In the genomic region with DNA sequence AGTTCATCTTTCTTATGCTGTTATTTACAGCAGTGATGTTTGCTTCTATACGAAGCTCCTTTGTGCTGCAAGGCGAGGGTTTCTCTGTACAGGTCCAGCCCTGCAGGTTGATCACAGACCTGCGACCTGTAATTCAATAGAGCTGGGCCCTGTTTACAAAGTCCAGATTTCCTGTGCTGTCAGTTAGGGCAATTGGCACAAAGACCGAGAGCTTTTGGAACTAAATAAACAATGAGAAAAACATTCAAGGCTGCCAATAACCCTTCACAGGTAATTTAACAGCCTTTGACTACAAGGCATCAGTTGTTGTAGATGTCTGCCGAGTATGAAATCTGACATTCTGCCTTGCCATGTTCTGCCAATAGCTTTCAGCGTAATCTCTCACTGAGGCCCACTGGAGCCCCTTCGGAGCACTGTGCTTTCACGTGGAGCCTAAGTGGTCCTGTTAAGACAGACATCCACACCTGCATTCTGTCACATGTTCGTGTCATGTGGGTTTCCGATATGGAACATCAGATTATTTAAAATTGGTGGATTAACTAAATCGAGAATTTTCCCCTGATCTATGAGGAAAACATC, we compare ENCODE assay signal across 18 cellular contexts.
DNase-seq lines count a peak whose midpoint lies in the region; ATAC-seq and TF ChIP-seq lines count a peak whose summit lies in the region.
"Had no signal": no experiment of that assay in that cellular context is flagged by ENCODE, and none has a peak within 500 bp of the region (broad histone marks: within the 10 kb centered on the region; RNA-seq: fewer than 3 reads in every experiment).

No MANE protein-coding gene starts in this region.

- no peak overlapping the region for H3K27ac Mint-ChIP-seq in activated CD8-positive, alpha-beta T cell treated with anti-CD3 and anti-CD28 coated beads for 36 hours
- H3K27ac Mint-ChIP-seq: activated CD4-positive, alpha-beta memory T cell treated with anti-CD3 and anti-CD28 coated beads for 36 hours; neural progenitor cell had no signal

- H3K4me1 Mint-ChIP-seq in activated CD8-positive, alpha-beta T cell treated with anti-CD3 and anti-CD28 coated beads for 36 hours (ENCODE audit: low read depth): no peaks in the 10 kb centered on the region
- H3K4me1 Mint-ChIP-seq: neural progenitor cell had no signal

- peaks cover 5% of the 10 kb centered on the region for H3K36me3 Mint-ChIP-seq in activated CD8-positive, alpha-beta T cell treated with anti-CD3 and anti-CD28 coated beads for 36 hours (ENCODE audit: low read depth)
- H3K36me3 Mint-ChIP-seq: neural progenitor cell had no signal

- ATAC-seq in esophagus mucosa (no peak), GM21786 (IDR thresholded peaks at IDR 0.05; ENCODE audit: unreplicated experiment) (no peak)
- ATAC-seq in activated CD8-positive, alpha-beta T cell treated with anti-CD3 and anti-CD28 coated beads for 36 hours: no peak
- ATAC-seq: stimulated activated naive CD8-positive, alpha-beta T cell treated with anti-CD3 and anti-CD28 coated beads, Interleukin-15, Interleukin-2, amounts not matched to agents 100 U/mL and 50 U/mL, for 24 hours had no signal

- no peak overlapping the region for H3K4me3 Mint-ChIP-seq in activated CD8-positive, alpha-beta T cell treated with anti-CD3 and anti-CD28 coated beads for 36 hours
- H3K4me3 Mint-ChIP-seq: activated CD4-positive, alpha-beta memory T cell treated with anti-CD3 and anti-CD28 coated beads for 36 hours; neural progenitor cell had no signal

- POLR2A ChIA-PET in activated CD8-positive, alpha-beta T cell treated with anti-CD3 and anti-CD28 coated beads for 36 hours (lab: Charles Lee): interaction anchor here (0.6 kb wide), 1 partner anchor 44 kb away, joined by 3 read pairs; no protein-coding TSS in a partner anchor

- peak; percentile 67 for DNase-seq in NCI-H146 (lab: John Stamatoyannopoulos, UW)
- DNase-seq in NCI-H345 treated with DMSO at 0.1 percent for 48 hours (lab: John Stamatoyannopoulos, UW; ENCODE audit: unreplicated experiment): peak; percentile 84
- peak; percentile 52 for DNase-seq in cerebellar cortex (ENCODE audit: low spot score)
- no peak for DNase-seq in activated CD4-positive, alpha-beta T cell treated with anti-CD3 and anti-CD28 coated beads for 1 hour
- DNase-seq in activated CD8-positive, alpha-beta T cell treated with anti-CD3 and anti-CD28 coated beads for 36 hours: no peak
- DNase-seq: activated CD4-positive, alpha-beta memory T cell treated with anti-CD3 and anti-CD28 coated beads for 36 hours; activated gamma-delta T cell treated with Interleukin-2 at 50 U/mL for 16 hours; dorsolateral prefrontal cortex; NCI-H1694; NCI-H526 treated with DMSO at 0.1 percent for 48 hours; SJCRH30; stimulated activated CD4-positive, alpha-beta T cell treated with anti-CD3 and anti-CD28 coated beads, Interleukin-2, amount 100 ng/mL, for 24 hours; stimulated activated naive CD8-positive, alpha-beta T cell treated with anti-CD3 and anti-CD28 coated beads, Interleukin-15, Interleukin-2, amounts not matched to agents 100 U/mL and 50 U/mL, for 24 hours; tibial artery; WERI-Rb-1 had no signal

- intact Hi-C loops in activated CD8-positive, alpha-beta T cell treated with anti-CD3 and anti-CD28 coated beads for 36 hours (cut with micrococcal nuclease): no loop called here

- CTCF ChIA-PET in activated CD8-positive, alpha-beta T cell treated with anti-CD3 and anti-CD28 coated beads for 36 hours (lab: Charles Lee): no interaction called here

- no peaks in the 10 kb centered on the region for H3K27me3 Mint-ChIP-seq in activated CD8-positive, alpha-beta T cell treated with anti-CD3 and anti-CD28 coated beads for 36 hours
- H3K27me3 Mint-ChIP-seq: activated CD4-positive, alpha-beta memory T cell treated with anti-CD3 and anti-CD28 coated beads for 36 hours had no signal

- no peak for TF ChIP-seq CTCF in activated CD8-positive, alpha-beta T cell treated with anti-CD3 and anti-CD28 coated beads for 36 hours (IDR thresholded peaks at IDR 0.05)

- no peaks in the 10 kb centered on the region for H3K9me3 Mint-ChIP-seq in activated CD8-positive, alpha-beta T cell treated with anti-CD3 and anti-CD28 coated beads for 36 hours
- H3K9me3 Mint-ChIP-seq: activated CD4-positive, alpha-beta memory T cell treated with anti-CD3 and anti-CD28 coated beads for 36 hours; neural progenitor cell had no signal

Comparison
In these comparisons a context has a peak if more than half of its experiments do, and no peak if none do; other contexts are left out.
1. DNase-seq: peak in NCI-H146 (single experiment), NCI-H345 treated with DMSO at 0.1 percent for 48 hours (single experiment) and cerebellar cortex (single experiment); none in activated CD4-positive, alpha-beta T cell treated with anti-CD3 and anti-CD28 coated beads for 1 hour (single experiment) and activated CD8-positive, alpha-beta T cell treated with anti-CD3 and anti-CD28 coated beads for 36 hours (single experiment).